In the genomic region with DNA sequence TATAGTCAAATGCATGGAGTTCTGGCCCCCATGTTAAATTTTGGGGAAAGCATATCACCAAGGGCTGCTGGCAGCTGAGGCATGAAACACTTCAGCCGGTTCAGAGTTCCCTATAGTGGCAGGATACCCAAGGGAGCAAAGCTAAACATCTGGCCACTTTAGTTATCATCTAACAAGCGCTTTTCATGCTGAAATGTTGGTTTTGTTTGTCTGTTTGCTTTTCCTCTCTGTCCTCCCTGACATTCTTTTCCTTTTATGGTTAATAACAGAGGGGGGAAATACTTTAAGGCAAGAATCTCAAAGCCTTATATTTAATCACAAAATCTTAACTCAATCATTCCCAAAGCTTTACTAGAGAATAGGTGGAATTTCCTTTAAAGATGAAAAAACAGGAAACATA, we compare ENCODE assay signal across 18 cellular contexts. TPM values are rescaled to one million over a fixed set of nuclear protein-coding genes. Genes with fewer than 3 reads are reported as not detected.
DNase-seq lines count a peak whose midpoint lies in the region; ATAC-seq and TF ChIP-seq lines count a peak whose summit lies in the region.
"Had no signal": no experiment of that assay in that cellular context is flagged by ENCODE, and none has a peak within 500 bp of the region (broad histone marks: within the 10 kb centered on the region; RNA-seq: fewer than 3 reads in every experiment).

No MANE protein-coding gene starts in this region.

- H4K5ac ChIP-seq in IMR-90 (ENCODE audit: low read depth, low read length): no peak overlapping the region

- BruUV-seq in IMR-90 (replicated peaks; lab: Mats Ljungman, UMichigan): no TSS peak

- H3K4me2 ChIP-seq in IMR-90 (ENCODE audit: low read depth, low read length): no peak overlapping the region
- H3K4me2 ChIP-seq in GM23248 (ENCODE audit: unreplicated experiment): no peak overlapping the region
- H3K4me2 ChIP-seq: A549, SK-N-SH had no signal

- TF ChIP-seq CTCF in IMR-90 (conservative IDR thresholded peaks at IDR 0.05; ENCODE audit: low read depth, low read length) (no peak), right lobe of liver (IDR thresholded peaks at IDR 0.05) (no peak)

- POLR2A ChIA-PET in IMR-90 (lab: Charles Lee; ENCODE audit: unreplicated experiment): no interaction called here

- H2AK9ac ChIP-seq in IMR-90 (replicated peaks; ENCODE audit: low read depth, low read length, poor library complexity): no peak overlapping the region

- H3K9me2 ChIP-seq in GM23248 (ENCODE audit: insufficient read depth): no peaks in the 10 kb centered on the region
- H3K9me2 ChIP-seq: SK-N-SH had no signal

- no peak overlapping the region for H2AK5ac ChIP-seq in IMR-90 (ENCODE audit: low read depth, low read length)

- H3K4me3 ChIP-seq in IMR-90 (ENCODE audit: insufficient read depth, low read depth, low read length) (no peak overlapping the region), right lobe of liver (no peak overlapping the region), GM23248 (no peak overlapping the region)
- H3K4me3 ChIP-seq: A549 had no signal

- H3K36me3 ChIP-seq in IMR-90 (ENCODE audit: control insufficient read depth, insufficient read depth, low read length) (no peaks in the 10 kb centered on the region), right lobe of liver (no peaks in the 10 kb centered on the region), GM23248 (ENCODE audit: low read depth) (no peaks in the 10 kb centered on the region)

- H3K27me3 ChIP-seq in IMR-90 (ENCODE audit: control insufficient read depth, insufficient read depth, low read length) (no peaks in the 10 kb centered on the region), right lobe of liver (no peaks in the 10 kb centered on the region), GM23248 (replicated peaks; ENCODE audit: insufficient read depth) (no peaks in the 10 kb centered on the region)

- no peak overlapping the region for H2BK15ac ChIP-seq in IMR-90 (ENCODE audit: low read depth, low read length)

- H3K23ac ChIP-seq in IMR-90 (ENCODE audit: low read depth, low read length): no peak overlapping the region

- WGBS in IMR-90 (ENCODE audit: extremely low coverage in 2 of 2, insufficient read length in 1 of 2), 2 experiments: no CpG with 5 or more reads among the region's 2 CpGs
- 16% methylated on average over 2 of the region's 2 CpGs for WGBS in right lobe of liver (ENCODE audit: insufficient coverage, low coverage, low lambda C conversion rate, missing lambda C conversion rate)
- 85 to 88% methylated on average over 2 of the region's 2 CpGs for WGBS in GM23248 (ENCODE audit: low coverage in 1 of 2, low lambda C conversion rate in 2 of 2, missing lambda C conversion rate in 2 of 2), 2 experiments

- peak; percentile 16; the same call in 1 of the 2 replicates for ATAC-seq in IMR-90 (ENCODE audit: low read depth)
- peak in 3 of 4 donors; percentile 14 to 49 (median 43) for ATAC-seq in right lobe of liver
- ATAC-seq in GM18907 (IDR thresholded peaks at IDR 0.05; ENCODE audit: unreplicated experiment): no peak
- ATAC-seq: A549, PC-3 had no signal

- H2AFZ ChIP-seq in IMR-90 (replicated peaks; ENCODE audit: low read length, poor library complexity) (no peak overlapping the region), GM23248 (no peak overlapping the region)

- CTCF ChIA-PET in IMR-90 (lab: Yijun Ruan, JAX): interaction anchor here (1.3 kb wide), 1 partner anchor 12 kb away, joined by 3 read pairs; the partner anchor contains the start of gene APBA1

- H3K9me1 ChIP-seq in IMR-90 (ENCODE audit: insufficient read depth, low read length): peaks cover 4% of the 10 kb centered on the region; the same call in 1 of the 2 replicates

- H3K9ac ChIP-seq in IMR-90 (ENCODE audit: low read depth, low read length): no peak overlapping the region
- no peak overlapping the region for H3K9ac ChIP-seq in GM23248
- H3K9ac ChIP-seq: SK-N-SH had no signal

- dilution Hi-C loops in IMR-90 (cut with HindIII; ENCODE audit: low sequenced_read_pairs, unreplicated experiment): no loop called here

- H4K20me1 ChIP-seq in IMR-90 (ENCODE audit: insufficient read depth, low read length): no peaks in the 10 kb centered on the region
- no peaks in the 10 kb centered on the region for H4K20me1 ChIP-seq in GM23248 (ENCODE audit: insufficient read depth)

- 0 out of 2 replicates have a peak overlapping the region, but pooled peaks have one; percentile 14 for H2BK20ac ChIP-seq in IMR-90 (ENCODE audit: low read depth, low read length)

- H4K8ac ChIP-seq in IMR-90 (ENCODE audit: low read depth in 2 of 2, low read length in 2 of 2): no peak overlapping the region; a peak in 1 of 4 replicates

- no peak overlapping the region for H3K27ac ChIP-seq in IMR-90 (ENCODE audit: insufficient read depth, low read length)
- peak overlapping the region in 2 of 3 donors; percentile 43 to 97 for H3K27ac ChIP-seq in right lobe of liver
- no peak overlapping the region for H3K27ac ChIP-seq in GM23248
- H3K27ac ChIP-seq: A549 had no signal

- H3K18ac ChIP-seq in IMR-90 (ENCODE audit: low read depth, low read length): no peak overlapping the region

- H3K9me3 ChIP-seq in IMR-90 (ENCODE audit: control insufficient read depth, insufficient read depth, low read length) (no peaks in the 10 kb centered on the region), right lobe of liver (no peaks in the 10 kb centered on the region), GM23248 (ENCODE audit: low read depth) (no peaks in the 10 kb centered on the region)
- H3K9me3 ChIP-seq: A549, SK-N-SH had no signal

- H3K79me2 ChIP-seq in GM23248 (ENCODE audit: insufficient read depth): no peaks in the 10 kb centered on the region

- H3F3A ChIP-seq in GM23248 (ENCODE audit: insufficient read depth): no peaks in the 10 kb centered on the region

- DNase-seq in NCI-H1694 treated with DMSO at 0.1 percent for 48 hours (lab: John Stamatoyannopoulos, UW) (peak; percentile 21), NCI-H1694 (lab: John Stamatoyannopoulos, UW) (no peak), IMR-90 (no peak), NCI-H2171 treated with DMSO at 0.1 percent for 48 hours (lab: John Stamatoyannopoulos, UW) (peak; percentile 82), right lobe of liver (no peak), GM23248 (no peak)
- no peak for DNase-seq in activated CD4-positive, alpha-beta T cell treated with anti-CD3 and anti-CD28 coated beads, Interleukin-2, amount 50 U/mL, for 1 hour
- DNase-seq: H9, Karpas-422, NCI-H1105 treated with DMSO at 0.1 percent for 48 hours, NCI-H187, NCI-H82, PC-3, RPMI8226, SHP77 treated with DMSO at 0.1 percent for 48 hours, SK-N-SH had no signal

- H2BK5ac ChIP-seq in IMR-90 (ENCODE audit: low read depth, low read length, poor library complexity, severe bottlenecking): no peak overlapping the region

- intact Hi-C loops in IMR-90 (cut with micrococcal nuclease): no loop called here
- intact Hi-C loops in right lobe of liver (cut with DNase I): no loop called here

- H3K4me1 ChIP-seq in IMR-90 (ENCODE audit: control insufficient read depth, insufficient read depth, low read length) (peaks cover 3% of the 10 kb centered on the region; the same call in 1 of the 2 replicates), right lobe of liver (peaks cover 0 to 12% (median 0%) of the 10 kb centered on the region in 4 donors), GM23248 (ENCODE audit: insufficient read depth) (peaks cover 6% of the 10 kb centered on the region; the same call in 1 of the 2 replicates)
- H3K4me1 ChIP-seq: A549 had no signal

- no peak for TF ChIP-seq RAD21 in IMR-90 (IDR thresholded peaks at IDR 0.05; ENCODE audit: low read length)

- no peak overlapping the region for H2BK120ac ChIP-seq in IMR-90 (ENCODE audit: low read depth, low read length)

- no peak overlapping the region for H3K14ac ChIP-seq in IMR-90 (replicated peaks; ENCODE audit: low read depth, low read length)

- H3K4ac ChIP-seq in IMR-90 (ENCODE audit: low read depth, low read length): peak overlapping the region; percentile 29; the same call in 1 of the 2 replicates

- H3K56ac ChIP-seq in IMR-90 (ENCODE audit: extremely low read depth, insufficient read depth, low read length): no peak overlapping the region

- peaks cover 0 to 9% of the 10 kb centered on the region in 2 experiments; a peak in 2 of 4 replicates for H3K79me1 ChIP-seq in IMR-90 (ENCODE audit: low read depth in 1 of 2, low read length in 2 of 2)

- in situ Hi-C loops in IMR-90 (cut with MboI; ENCODE audit: low sequenced_read_pairs) (loop anchor here (25.0 kb wide), 1 partner anchor 577 kb away; no protein-coding TSS in a partner anchor), GM23248 (cut with MboI) (no loop called here)

- no peak for TF ChIP-seq POLR2A in IMR-90 (IDR thresholded peaks at IDR 0.05; ENCODE audit: low read depth, low read length)
- TF ChIP-seq POLR2A in right lobe of liver (IDR thresholded peaks at IDR 0.05): no peak

- no peak overlapping the region for H4K91ac ChIP-seq in IMR-90 (ENCODE audit: insufficient read depth, low read depth, low read length)

TF ChIP-seq in IMR-90, 13 proteins besides CTCF, POLR2A, EP300 and RAD21 (continues in another document):
- no peak for TF ChIP-seq RCOR1 (IDR thresholded peaks at IDR 0.05; ENCODE audit: insufficient replicate concordance, low read length)
- TF ChIP-seq FOS (IDR thresholded peaks at IDR 0.05; ENCODE audit: low read depth, low read length): no peak
- no peak for TF ChIP-seq RFX5 (IDR thresholded peaks at IDR 0.05; ENCODE audit: low read depth, low read length)
- TF ChIP-seq BHLHE40 (IDR thresholded peaks at IDR 0.05; ENCODE audit: low read depth, low read length): no peak
- no peak for TF ChIP-seq MAZ (IDR thresholded peaks at IDR 0.05; ENCODE audit: borderline replicate concordance, low read depth, low read length)
- TF ChIP-seq NFE2L2 (IDR thresholded peaks at IDR 0.05; ENCODE audit: low read depth, low read length): no peak
- TF ChIP-seq MXI1 (IDR thresholded peaks at IDR 0.05; ENCODE audit: borderline replicate concordance, low read depth, low read length): no peak
- TF ChIP-seq MAFK (IDR thresholded peaks at IDR 0.05; ENCODE audit: low read depth, low read length): no peak
- TF ChIP-seq CEBPB (IDR thresholded peaks at IDR 0.05; ENCODE audit: low read depth, low read length): no peak

RNA-seq across cellular contexts. Expression of gene APBA1, which starts 11.9 kb away (rescaled TPM):
- total RNA-seq in IMR-90 (2012; rRNA removed): 3.8 and 4.2 TPM in 2 replicates
- 5.1 and 8.8 TPM in 2 replicates for polyA plus RNA-seq in IMR-90 (2012; rRNA removed)
- 1.5 and 2.4 TPM in 2 replicates for polyA plus RNA-seq in IMR-90 (2012; cell fraction: cytosol; rRNA removed)
- polyA plus RNA-seq in IMR-90 (2012; cell fraction: nucleus; rRNA removed; ENCODE audit: low replicate concordance): 3.8 and 4.5 TPM in 2 replicates
- total RNA-seq in right lobe of liver: 10 to 100 TPM in 4 of 6 experiments, 1 to 10 TPM in 2; 6.6 to 25.5 (median 16.7) TPM
- total RNA-seq in GM23248 (2014; rRNA removed; shearing (Covaris generic)): 4.3 and 11.3 TPM in 2 replicates
- 0.93 and 1.6 TPM in 2 replicates for polyA plus RNA-seq in GM23248 (2016; fragmentation: Nextera tagmentation; extraction: Ambion mirVana)

Comparison
In these comparisons a context has a peak if more than half of its experiments do, and no peak if none do; other contexts are left out.
1. DNase-seq: peak in NCI-H1694 treated with DMSO at 0.1 percent for 48 hours (single experiment) and NCI-H2171 treated with DMSO at 0.1 percent for 48 hours (single experiment); none in NCI-H1694 (single experiment), IMR-90 (single experiment), right lobe of liver (0 of 3), GM23248 (single experiment) and activated CD4-positive, alpha-beta T cell treated with anti-CD3 and anti-CD28 coated beads, Interleukin-2, amount 50 U/mL, for 1 hour (single experiment).
2. H3K27ac ChIP-seq: peak in right lobe of liver (2 of 3); none in IMR-90 (single experiment) and GM23248 (single experiment).